ENCODE assay signal across 8 cellular contexts in the genomic region with DNA sequence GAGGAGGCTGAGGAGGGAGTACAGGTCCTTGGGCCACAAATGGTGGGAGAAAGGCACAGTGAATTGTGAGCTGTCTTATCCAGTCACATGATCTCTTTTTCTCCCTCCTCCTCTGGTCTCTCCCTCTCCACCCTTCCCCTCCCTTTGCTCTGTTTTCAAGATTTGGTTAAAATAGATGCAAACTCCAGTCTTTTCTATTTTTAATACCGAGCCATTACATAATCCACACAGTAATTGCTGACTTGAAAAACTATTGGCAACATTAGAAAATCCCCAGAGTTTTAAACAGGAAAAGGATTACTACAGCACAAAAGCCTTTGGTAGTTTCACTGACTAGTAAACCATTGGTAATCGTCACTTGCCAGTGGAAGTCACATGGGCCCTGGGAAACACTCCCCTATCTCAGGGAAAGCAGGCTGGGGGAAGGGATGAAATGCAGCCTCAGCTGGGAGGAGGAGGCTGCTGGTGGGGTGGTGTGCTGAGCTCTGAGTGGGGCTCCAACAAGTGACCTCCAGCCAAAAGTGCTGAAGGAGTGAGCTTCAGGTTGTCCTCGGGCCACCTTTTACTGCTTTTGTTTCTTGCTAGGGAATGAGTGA. TPM values are rescaled to one million over a fixed set of nuclear protein-coding genes. Genes with fewer than 3 reads are reported as not detected.
A peak's percentile ranks its signal among the peaks of the same experiment; 100 is the strongest.
DNase-seq lines count a peak whose midpoint lies in the region; ATAC-seq lines count a peak whose summit lies in the region.

No MANE protein-coding gene starts in this region.

- H3K4me3 Mint-ChIP-seq in activated T-helper 1 cell treated with anti-CD3 and anti-CD28 coated beads, Interleukin-12 subunit alpha, Interleukin-12 subunit beta, Interleukin-2, Interleukin-4 antibody, amounts not matched to agents 30 ng/mL and 10 ng/mL and 1 ng/mL, durations not matched to agents 14 hours and 24 hours and 36 hours: no peak overlapping the region

- H3K4me1 ChIP-seq in right cardiac atrium (ENCODE audit: control insufficient read depth, insufficient read depth, low read length) (peaks cover 14% of the 10 kb centered on the region), rectal smooth muscle tissue (ENCODE audit: control insufficient read depth, insufficient read depth, low read length) (peaks cover 6% of the 10 kb centered on the region)

- H3K27me3 ChIP-seq in right cardiac atrium (ENCODE audit: control insufficient read depth, insufficient read depth) (no peaks in the 10 kb centered on the region), rectal smooth muscle tissue (ENCODE audit: control insufficient read depth, insufficient read depth, low read length) (no peaks in the 10 kb centered on the region)

- H3K9me3 ChIP-seq in right cardiac atrium (ENCODE audit: control insufficient read depth, low read length): no peaks in the 10 kb centered on the region

- H3K36me3 ChIP-seq in rectal smooth muscle tissue (ENCODE audit: control insufficient read depth, insufficient read depth, low read length): no peaks in the 10 kb centered on the region

- H3K27me3 Mint-ChIP-seq in activated T-helper 1 cell treated with anti-CD3 and anti-CD28 coated beads, Interleukin-12 subunit alpha, Interleukin-12 subunit beta, Interleukin-2, Interleukin-4 antibody, amounts not matched to agents 30 ng/mL and 10 ng/mL and 1 ng/mL, durations not matched to agents 14 hours and 24 hours and 36 hours (ENCODE audit: insufficient read depth): no peaks in the 10 kb centered on the region

- ATAC-seq in right cardiac atrium (peak; percentile 87 to 93), HG02678 (IDR thresholded peaks at IDR 0.05; ENCODE audit: unreplicated experiment) (no peak)

- WGBS in right cardiac atrium: 16% methylated on average over 3 of the region's 3 CpGs

- H3K4me1 Mint-ChIP-seq in activated T-helper 1 cell treated with anti-CD3 and anti-CD28 coated beads, Interleukin-12 subunit alpha, Interleukin-12 subunit beta, Interleukin-2, Interleukin-4 antibody, amounts not matched to agents 30 ng/mL and 10 ng/mL and 1 ng/mL, durations not matched to agents 14 hours and 24 hours and 36 hours (ENCODE audit: low read depth): peaks cover 28% of the 10 kb centered on the region

- no peaks in the 10 kb centered on the region for H3K9me3 Mint-ChIP-seq in activated T-helper 1 cell treated with anti-CD3 and anti-CD28 coated beads, Interleukin-12 subunit alpha, Interleukin-12 subunit beta, Interleukin-2, Interleukin-4 antibody, amounts not matched to agents 30 ng/mL and 10 ng/mL and 1 ng/mL, durations not matched to agents 14 hours and 24 hours and 36 hours

- H3K36me3 Mint-ChIP-seq in activated T-helper 1 cell treated with anti-CD3 and anti-CD28 coated beads, Interleukin-12 subunit alpha, Interleukin-12 subunit beta, Interleukin-2, Interleukin-4 antibody, amounts not matched to agents 30 ng/mL and 10 ng/mL and 1 ng/mL, durations not matched to agents 14 hours and 24 hours and 36 hours (ENCODE audit: low read depth): peaks cover 14% of the 10 kb centered on the region

- H3K27ac ChIP-seq in right cardiac atrium (ENCODE audit: low read length): peak overlapping the region; percentile 89
- peak overlapping the region; percentile 54 for H3K27ac ChIP-seq in rectal smooth muscle tissue (ENCODE audit: low read depth, low read length)

- H3K4me3 ChIP-seq in right cardiac atrium (ENCODE audit: low read length) (no peak overlapping the region), rectal smooth muscle tissue (ENCODE audit: low read length) (no peak overlapping the region)

- peak overlapping the region; percentile 41 for H3K27ac Mint-ChIP-seq in activated T-helper 1 cell treated with anti-CD3 and anti-CD28 coated beads, Interleukin-12 subunit alpha, Interleukin-12 subunit beta, Interleukin-2, Interleukin-4 antibody, amounts not matched to agents 30 ng/mL and 10 ng/mL and 1 ng/mL, durations not matched to agents 14 hours and 24 hours and 36 hours

- intact Hi-C loops in activated T-helper 1 cell treated with anti-CD3 and anti-CD28 coated beads, Interleukin-12 subunit alpha, Interleukin-12 subunit beta, Interleukin-2, Interleukin-4 antibody, amounts not matched to agents 30 ng/mL and 10 ng/mL and 1 ng/mL, durations not matched to agents 14 hours and 24 hours and 36 hours (cut with micrococcal nuclease): no loop called here
- intact Hi-C loops in right cardiac atrium (cut with DNase I): no loop called here

- H3K9ac ChIP-seq in rectal smooth muscle tissue (ENCODE audit: low read length): no peak overlapping the region

- DNase-seq in GM04504 (ENCODE audit: low read depth) (peak; percentile 44), right cardiac atrium (peak; percentile 71 to 83 (median 82)), GF-D8 (lab: John Stamatoyannopoulos, UW) (no peak), DMS79 (lab: John Stamatoyannopoulos, UW) (no peak)
- no peak for DNase-seq in activated T-helper 1 cell treated with anti-CD3 and anti-CD28 coated beads, Interleukin-12 subunit alpha, Interleukin-12 subunit beta, Interleukin-2, Interleukin-4 antibody, amounts not matched to agents 30 ng/mL and 10 ng/mL and 1 ng/mL, durations not matched to agents 14 hours and 24 hours and 36 hours (ENCODE audit: low spot score)
- no peak for DNase-seq in stimulated activated naive CD4-positive, alpha-beta T cell (lab: John Stamatoyannopoulos, UW)

RNA-seq across cellular contexts. Expression of a gene that starts 57.4 kb away (rescaled TPM):
- 426 and 427 TPM in 2 replicates for total RNA-seq in activated T-helper 1 cell treated with anti-CD3 and anti-CD28 coated beads, Interleukin-12 subunit alpha, Interleukin-12 subunit beta, Interleukin-2, Interleukin-4 antibody, amounts not matched to agents 30 ng/mL and 10 ng/mL and 1 ng/mL, durations not matched to agents 14 hours and 24 hours and 36 hours
- 100 to 1,000 TPM; 233 to 259 (median 239) TPM for total RNA-seq in right cardiac atrium
- 280 TPM for polyA plus RNA-seq in right cardiac atrium

Comparison
In these comparisons a context has a peak if more than half of its experiments do, and no peak if none do; other contexts are left out.
1. DNase-seq: peak in GM04504 (single experiment) and right cardiac atrium (3 of 3); none in activated T-helper 1 cell treated with anti-CD3 and anti-CD28 coated beads, Interleukin-12 subunit alpha, Interleukin-12 subunit beta, Interleukin-2, Interleukin-4 antibody, amounts not matched to agents 30 ng/mL and 10 ng/mL and 1 ng/mL, durations not matched to agents 14 hours and 24 hours and 36 hours (single experiment), GF-D8 (single experiment), stimulated activated naive CD4-positive, alpha-beta T cell (0 of 6) and DMS79 (single experiment).